ENCODE assay signal across 2 cellular contexts in the genomic region with DNA sequence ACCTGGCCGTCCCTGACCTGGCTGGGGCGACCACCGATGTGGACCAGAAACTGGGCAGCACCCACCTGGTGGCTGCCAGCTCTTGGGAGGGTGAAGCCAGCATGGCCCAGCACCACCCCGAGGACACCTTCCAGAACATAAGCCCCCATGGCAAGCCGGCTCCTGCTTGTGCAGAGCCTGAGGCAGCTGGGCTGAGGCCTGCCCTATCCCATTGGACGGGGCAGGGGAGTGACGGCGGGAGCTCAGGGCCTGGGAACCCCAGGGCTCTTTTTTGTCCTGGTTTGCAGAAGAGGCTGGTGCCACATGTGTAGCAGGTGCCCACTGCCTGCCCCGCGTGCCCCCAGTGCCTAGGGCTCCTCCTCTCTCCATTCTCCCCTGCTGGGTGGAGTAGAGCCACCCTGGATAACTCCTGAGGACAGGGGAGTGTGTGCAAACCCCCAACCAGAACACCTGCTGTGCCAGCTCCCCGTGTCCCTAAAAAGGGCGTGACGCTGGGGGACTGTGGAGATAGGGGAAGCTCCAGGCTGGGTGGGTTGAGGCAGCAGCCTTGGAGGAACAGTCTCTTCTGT.
TF ChIP-seq lines count a peak whose summit lies in the region.

No MANE protein-coding gene starts in this region.

TF ChIP-seq in HEK293, 187 proteins besides CTCF, POLR2A, EP300 and RAD21:
- TF ChIP-seq ZNF274 (IDR thresholded peaks at IDR 0.05; ENCODE audit: low read length), result no peak
- no peak for TF ChIP-seq ZNF274 (tag by site-specific recombination; IDR thresholded peaks at IDR 0.05; ENCODE audit: borderline replicate concordance)
- TF ChIP-seq ZBTB8A (tag by site-specific recombination; IDR thresholded peaks at IDR 0.05), result peak; percentile 63
TF ChIP-seq in HEK293: peak in this region for 1.

TF ChIP-seq in H1, 55 proteins besides CTCF, POLR2A, EP300 and RAD21:
- TF ChIP-seq CHD2 (IDR thresholded peaks at IDR 0.05; ENCODE audit: low read length) (no peak), BCL11A (IDR thresholded peaks at IDR 0.05; ENCODE audit: low read depth in 2 of 2, low read length in 2 of 2) (no peak), GTF2F1 (IDR thresholded peaks at IDR 0.05; ENCODE audit: borderline replicate concordance, low read depth, low read length) (no peak)
